Comparison of ENCODE assay signal across 8 cellular contexts in the genomic region with DNA sequence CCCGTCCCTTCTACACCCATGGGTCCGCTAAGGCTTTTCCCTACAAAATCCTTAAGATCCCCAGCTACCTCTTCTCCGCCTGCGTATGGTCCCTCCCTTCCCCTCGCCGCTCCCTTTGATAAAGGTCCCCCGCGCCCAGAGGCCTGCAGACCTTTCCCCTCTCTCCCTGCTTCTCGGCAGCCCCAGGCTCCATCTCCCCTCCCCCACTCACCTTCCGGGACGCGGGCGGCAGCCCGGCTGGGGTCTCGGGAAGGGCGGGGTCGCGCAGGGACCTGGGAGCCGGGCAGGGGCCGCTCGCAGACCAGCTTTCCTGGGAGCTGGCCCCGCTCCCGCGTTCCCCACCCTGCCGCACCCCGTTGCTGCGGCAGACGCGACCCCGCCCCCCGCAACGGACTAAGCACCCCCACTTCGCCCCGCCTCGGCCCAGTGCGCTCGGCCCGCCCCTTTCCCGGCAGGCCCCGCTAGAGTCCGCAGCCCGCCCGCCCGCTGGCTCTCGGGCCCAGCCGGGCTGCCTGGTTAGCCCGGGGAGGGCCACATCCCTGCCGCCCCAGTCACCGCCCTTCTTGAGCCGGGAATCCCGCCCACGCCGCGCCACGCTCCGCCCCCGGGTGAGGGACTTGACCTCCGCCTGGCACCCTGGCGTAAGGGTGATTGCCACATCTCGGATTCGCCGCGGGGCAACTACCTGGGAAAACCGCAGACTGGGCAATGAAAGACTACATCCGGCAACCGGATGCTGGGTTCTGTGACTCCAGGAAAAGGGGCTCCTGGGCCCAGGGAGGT. TPM values are rescaled to one million over a fixed set of nuclear protein-coding genes. Genes with fewer than 3 reads are reported as not detected.
DNase-seq lines count a peak whose midpoint lies in the region; ATAC-seq and TF ChIP-seq lines count a peak whose summit lies in the region.

A gene with protein sequence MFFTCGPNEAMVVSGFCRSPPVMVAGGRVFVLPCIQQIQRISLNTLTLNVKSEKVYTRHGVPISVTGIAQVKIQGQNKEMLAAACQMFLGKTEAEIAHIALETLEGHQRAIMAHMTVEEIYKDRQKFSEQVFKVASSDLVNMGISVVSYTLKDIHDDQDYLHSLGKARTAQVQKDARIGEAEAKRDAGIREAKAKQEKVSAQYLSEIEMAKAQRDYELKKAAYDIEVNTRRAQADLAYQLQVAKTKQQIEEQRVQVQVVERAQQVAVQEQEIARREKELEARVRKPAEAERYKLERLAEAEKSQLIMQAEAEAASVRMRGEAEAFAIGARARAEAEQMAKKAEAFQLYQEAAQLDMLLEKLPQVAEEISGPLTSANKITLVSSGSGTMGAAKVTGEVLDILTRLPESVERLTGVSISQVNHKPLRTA (minus strand): TSS at position 372 of the 783 bp plus-strand sequence. CDS start 498 bp downstream, outside the sequence.

- peak; percentile 93 for DNase-seq in A172 (ENCODE audit: low spot score)
- peak; percentile 98 for DNase-seq in NCI-H226
- DNase-seq in activated B cell treated with CpG ODN at 0.5 μM for 24 hours, result peak; percentile 89
- DNase-seq in cardiac fibroblast (ENCODE audit: low read depth in 2 of 2), result peak; percentile 97 to 99
- DNase-seq in inferior parietal cortex (ENCODE audit: extremely low spot score), result peak; percentile 82
- DNase-seq in spleen, result peak; percentile 99

- no peak for TF ChIP-seq CTCF in activated B cell treated with CpG ODN at 0.5 μM for 24 hours (IDR thresholded peaks at IDR 0.05)
- TF ChIP-seq CTCF in cardiac fibroblast (IDR thresholded peaks at IDR 0.05; ENCODE audit: low read depth, low read length), result no peak
- TF ChIP-seq CTCF in spleen (IDR thresholded peaks at IDR 0.05 in 8 of 11, conservative IDR thresholded peaks at IDR 0.05 in 3 of 11), result peak in 3 of 11 experiments; percentile 23 to 49 (median 26)

- CTCF ChIA-PET in activated B cell treated with CpG ODN at 0.5 μM for 24 hours (lab: Charles Lee), result interaction anchor here (0.8 to 1.2 kb wide), 3 partner anchors 10 to 63 kb away, joined by 3 to 5 read pairs (median 4); no protein-coding TSS in a partner anchor

- peaks cover 26 to 91% (median 68%) of the 10 kb centered on the region in 6 donors for H3K4me1 ChIP-seq in spleen

- H3K27ac ChIP-seq in spleen, result peak within 1 kb of the TSS; percentile 89 to 98 (median 94)

- ATAC-seq in HG03097 (IDR thresholded peaks at IDR 0.05; ENCODE audit: low FRiP score, unreplicated experiment), result peak; percentile 68
- ATAC-seq in activated B cell treated with CpG ODN at 0.5 μM for 24 hours (ENCODE audit: low read depth), result peak; percentile 88

- peaks cover 33% of the 10 kb centered on the region for H3K4me1 Mint-ChIP-seq in activated B cell treated with CpG ODN at 0.5 μM for 24 hours

- H3K4me3 ChIP-seq in cardiac fibroblast (replicated peaks in 1 of 2; ENCODE audit: low read depth in 2 of 2, low read length in 2 of 2), result peak within 1 kb of the TSS; percentile 89 to 99
- H3K4me3 ChIP-seq in spleen, result peak within 1 kb of the TSS; percentile 74 to 94 (median 87)

- intact Hi-C loops in activated B cell treated with CpG ODN at 0.5 μM for 24 hours (cut with micrococcal nuclease) (loop anchor here (2.0 to 5.0 kb wide), 5 partner anchors 22 to 215 kb away; a partner anchor contains a TSS), spleen (cut with DNase I; ENCODE audit: low total_unique reads) (loop anchor here (5.0 to 10.0 kb wide), 2 partner anchors 80 to 342 kb away; no protein-coding TSS in a partner anchor)

- peaks cover 29% of the 10 kb centered on the region for H3K36me3 Mint-ChIP-seq in activated B cell treated with CpG ODN at 0.5 μM for 24 hours (ENCODE audit: low read depth)

- H3K9me3 ChIP-seq in spleen, result no peaks in the 10 kb centered on the region

- H3K27me3 Mint-ChIP-seq in activated B cell treated with CpG ODN at 0.5 μM for 24 hours, result no peaks in the 10 kb centered on the region

- no peaks in the 10 kb centered on the region for H3K27me3 ChIP-seq in spleen (replicated peaks in 1 of 7)

- peaks cover 5 to 41% (median 32%) of the 10 kb centered on the region in 6 donors for H3K36me3 ChIP-seq in spleen

- POLR2A ChIA-PET in activated B cell treated with CpG ODN at 0.5 μM for 24 hours (lab: Charles Lee), result interaction anchor here (0.6 to 1.0 kb wide), 4 partner anchors 17 to 128 kb away, joined by 3 to 4 read pairs (median 4); no protein-coding TSS in a partner anchor

- peak within 1 kb of the TSS; percentile 89 for H3K4me3 Mint-ChIP-seq in activated B cell treated with CpG ODN at 0.5 μM for 24 hours

- peak within 1 kb of the TSS; percentile 64 for H3K27ac Mint-ChIP-seq in activated B cell treated with CpG ODN at 0.5 μM for 24 hours

- no peaks in the 10 kb centered on the region for H3K9me3 Mint-ChIP-seq in activated B cell treated with CpG ODN at 0.5 μM for 24 hours

- 0 to 2% (median 0%) methylated on average over 24 to 66 of the region's 66 CpGs for WGBS in spleen, 5 donors

- TF ChIP-seq POLR2A in GM18526 (IDR thresholded peaks at IDR 0.05; ENCODE audit: extremely low read depth, insufficient read length), result peak; percentile 68
- peak in 1 of 3 donors; percentile 28 for TF ChIP-seq POLR2A in spleen (IDR thresholded peaks at IDR 0.05)

RNA-seq across cellular contexts. Expression of the gene that starts here (rescaled TPM):
- 163 and 165 TPM in 2 replicates for total RNA-seq in A172 (2014; rRNA removed; shearing (Covaris generic))
- total RNA-seq in activated B cell treated with CpG ODN at 0.5 μM for 24 hours (49.1 and 52.0 TPM in 2 replicates), spleen (100 to 1,000 TPM; 125 to 205 (median 170) TPM)
- polyA plus RNA-seq in spleen, result 100 to 1,000 TPM; 116 to 178 (median 116) TPM

Comparison
In these comparisons a context has a peak if more than half of its experiments do, and no peak if none do; other contexts are left out.
1. Peak in every context shown above with its lines: DNase-seq, ATAC-seq, H3K4me3 ChIP-seq and H3K27ac ChIP-seq.